In genomic region chr2:32369222-32369621, GRCh38 we compare ENCODE assay signal across 22 cellular contexts.
"Had no signal": no experiment of that assay in that cellular context is flagged by ENCODE, and none has a peak within 500 bp of the region (broad histone marks: within the 10 kb centered on the region; RNA-seq: fewer than 3 reads in every experiment).

No MANE protein-coding gene starts in this region.

- H3K4me3 ChIP-seq: coronary artery, lung, smooth muscle cell, suprapubic skin, thyroid gland, upper lobe of left lung, uterus had no signal

- FAIRE-seq: endothelial cell of umbilical vein, keratinocyte had no signal

- ATAC-seq: foreskin keratinocyte; left cardiac atrium; left ventricle myocardium superior; naive thymus-derived CD4-positive, alpha-beta T cell; right cardiac atrium; stimulated activated naive CD8-positive, alpha-beta T cell treated with anti-CD3 and anti-CD28 coated beads, Interleukin-15, Interleukin-2, amounts not matched to agents 100 U/mL and 50 U/mL, for 24 hours had no signal

- H3K36me3 ChIP-seq: thyroid gland, uterus had no signal

- H3K9me3 Mint-ChIP-seq: immature natural killer cell; naive thymus-derived CD4-positive, alpha-beta T cell; neural crest cell had no signal

- H3K27ac Mint-ChIP-seq: endodermal cell had no signal

- H3K27me3 Mint-ChIP-seq: naive thymus-derived CD4-positive, alpha-beta T cell had no signal

- H3K4me3 Mint-ChIP-seq: endodermal cell, neural crest cell had no signal

- H3K27ac ChIP-seq: coronary artery, foreskin keratinocyte, suprapubic skin, thyroid gland, upper lobe of left lung, uterus had no signal

- H3K9me3 ChIP-seq: suprapubic skin, thyroid gland, upper lobe of left lung, uterus had no signal

- H3K27me3 ChIP-seq: foreskin keratinocyte, suprapubic skin, thyroid gland, upper lobe of left lung, uterus had no signal

- DNase-seq: effector CD4-positive, alpha-beta T cell; endodermal cell; erythroblast; foreskin keratinocyte; immature natural killer cell; left cardiac atrium; left ventricle myocardium superior; naive thymus-derived CD4-positive, alpha-beta T cell; posterior cingulate gyrus; right cardiac atrium; stimulated activated CD4-positive, alpha-beta T cell treated with anti-CD3 and anti-CD28 coated beads, Interleukin-2, amount 100 ng/mL, for 48 hours; stimulated activated naive CD8-positive, alpha-beta T cell treated with anti-CD3 and anti-CD28 coated beads, Interleukin-15, Interleukin-2, amounts not matched to agents 100 U/mL and 50 U/mL, for 24 hours; thyroid gland; upper lobe of left lung; uterus had no signal
